In genomic region chr7:17339139-17339538, GRCh38 we compare ENCODE assay signal across 1 cellular context.
TF ChIP-seq lines count a peak whose summit lies in the region.

No MANE protein-coding gene starts in this region.

TF ChIP-seq in endothelial cell of umbilical vein, 7 proteins besides CTCF, POLR2A, EP300 and RAD21 (continued from another document):
- TF ChIP-seq, protein P1, sequence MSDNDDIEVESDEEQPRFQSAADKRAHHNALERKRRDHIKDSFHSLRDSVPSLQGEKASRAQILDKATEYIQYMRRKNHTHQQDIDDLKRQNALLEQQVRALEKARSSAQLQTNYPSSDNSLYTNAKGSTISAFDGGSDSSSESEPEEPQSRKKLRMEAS (IDR thresholded peaks at IDR 0.05; ENCODE audit: insufficient read depth, insufficient read length) = no peak
